Comparison of ENCODE assay signal across 11 cellular contexts in the genomic region with DNA sequence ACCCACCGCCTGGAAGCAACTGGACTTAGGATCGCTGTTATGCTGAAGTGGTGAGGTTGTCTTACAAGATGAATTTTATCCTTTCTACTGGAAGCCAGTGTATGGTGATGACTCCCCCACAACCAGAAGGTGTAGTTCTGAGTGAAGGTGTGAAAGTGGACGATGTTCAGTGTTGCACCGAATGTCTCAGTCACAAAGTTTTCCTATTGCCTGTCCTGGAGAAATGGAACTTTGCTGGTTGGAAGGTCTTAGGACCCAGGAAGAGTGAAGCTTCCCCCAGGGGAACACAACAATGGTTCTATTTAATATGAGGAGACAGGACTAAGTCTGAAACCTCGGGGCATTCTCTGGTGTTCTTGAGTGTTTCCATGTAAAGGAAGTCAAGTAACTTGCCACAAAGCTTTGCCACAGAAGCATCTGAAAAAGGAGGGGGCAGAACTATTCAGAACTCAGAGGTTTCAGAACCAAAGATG. TPM values are rescaled to one million over a fixed set of nuclear protein-coding genes. Genes with fewer than 3 reads are reported as not detected.
A peak's percentile ranks its signal among the peaks of the same experiment; 100 is the strongest.
DNase-seq lines count a peak whose midpoint lies in the region; ATAC-seq and TF ChIP-seq lines count a peak whose summit lies in the region.
"Had no signal": no experiment of that assay in that cellular context is flagged by ENCODE, and none has a peak within 500 bp of the region (broad histone marks: within the 10 kb centered on the region; RNA-seq: fewer than 3 reads in every experiment).

No MANE protein-coding gene starts in this region.

- no peak overlapping the region for H3K4me3 ChIP-seq in heart left ventricle
- H3K4me3 ChIP-seq in tibial artery = no peak overlapping the region
- H3K4me3 ChIP-seq: lung had no signal

- peaks cover 30% of the 10 kb centered on the region for H3K4me1 Mint-ChIP-seq in activated naive CD8-positive, alpha-beta T cell treated with anti-CD3 and anti-CD28 coated beads for 36 hours

- 72 to 77% (median 75%) methylated on average over 5 of the region's 5 CpGs for WGBS in heart left ventricle, 4 donors

- no peak overlapping the region for H3K4me3 Mint-ChIP-seq in activated naive CD8-positive, alpha-beta T cell treated with anti-CD3 and anti-CD28 coated beads for 36 hours

- intact Hi-C loops in heart left ventricle (cut with DNase I) = loop anchor here in 5 of 10 donors (10.0 kb wide), 5 partner anchors 74 to 774 kb away; no protein-coding TSS in a partner anchor
- intact Hi-C loops in cardiac septum (cut with DNase I) = loop anchor here (5.0 to 10.0 kb wide), 2 partner anchors 44 to 194 kb away; partner anchors contain the start of gene USP22
- intact Hi-C loops in tibial artery (cut with DNase I; ENCODE audit: low total_unique reads) = loop anchor here (10.0 kb wide), 2 partner anchors 54 to 194 kb away; no protein-coding TSS in a partner anchor

- H3K36me3 Mint-ChIP-seq in activated naive CD8-positive, alpha-beta T cell treated with anti-CD3 and anti-CD28 coated beads for 36 hours = peaks cover 16% of the 10 kb centered on the region

- no peak for ATAC-seq in heart left ventricle
- no peak for ATAC-seq in HG03280 (IDR thresholded peaks at IDR 0.05; ENCODE audit: unreplicated experiment)

- H3K9me3 Mint-ChIP-seq in activated naive CD8-positive, alpha-beta T cell treated with anti-CD3 and anti-CD28 coated beads for 36 hours = no peaks in the 10 kb centered on the region

- H3K9me3 ChIP-seq in heart left ventricle (no peaks in the 10 kb centered on the region), tibial artery (no peaks in the 10 kb centered on the region)

- H3K4me1 ChIP-seq in heart left ventricle (peaks cover 0 to 73% (median 38%) of the 10 kb centered on the region in 12 donors), tibial artery (peaks cover 0 to 44% (median 28%) of the 10 kb centered on the region in 4 donors)

- H3K27me3 Mint-ChIP-seq in activated naive CD8-positive, alpha-beta T cell treated with anti-CD3 and anti-CD28 coated beads for 36 hours = no peaks in the 10 kb centered on the region

- H3K27me3 ChIP-seq in heart left ventricle = no peaks in the 10 kb centered on the region
- no peaks in the 10 kb centered on the region for H3K27me3 ChIP-seq in tibial artery

- no peak for DNase-seq in heart left ventricle
- no peak for DNase-seq in cardiac septum (ENCODE audit: low spot score)
- DNase-seq in activated naive CD8-positive, alpha-beta T cell treated with anti-CD3 and anti-CD28 coated beads for 36 hours = no peak
- peak; percentile 50 for DNase-seq in medulla oblongata (ENCODE audit: extremely low spot score)
- DNase-seq in tibial artery = no peak
- DNase-seq in activated CD4-positive, CD25-positive, alpha-beta regulatory T cell (lab: John Stamatoyannopoulos, UW) = no peak
- no peak for DNase-seq in NCI-H128 (lab: John Stamatoyannopoulos, UW; ENCODE audit: unreplicated experiment)
- DNase-seq: activated gamma-delta T cell treated with Interleukin-2 at 50 U/mL for 16 hours; stimulated activated CD4-positive, alpha-beta T cell treated with anti-CD3 and anti-CD28 coated beads, Interleukin-12 subunit alpha, Interleukin-12 subunit beta, amount 100 ng/mL, for 4 hours had no signal

- H3K27ac Mint-ChIP-seq in activated naive CD8-positive, alpha-beta T cell treated with anti-CD3 and anti-CD28 coated beads for 36 hours = peak overlapping the region; percentile 81

- H3K27ac ChIP-seq in heart left ventricle (peak overlapping the region in 7 of 12 donors; percentile 19 to 67 (median 50)), tibial artery (peak overlapping the region; percentile 38 to 53)

- TF ChIP-seq CTCF in heart left ventricle (IDR thresholded peaks at IDR 0.05) (no peak), tibial artery (IDR thresholded peaks at IDR 0.05) (no peak)

- H3K36me3 ChIP-seq in heart left ventricle = peaks cover 0 to 50% (median 41%) of the 10 kb centered on the region in 9 donors
- H3K36me3 ChIP-seq in tibial artery = peaks cover 24 to 39% (median 34%) of the 10 kb centered on the region in 3 donors

- no peak for TF ChIP-seq POLR2A in heart left ventricle (IDR thresholded peaks at IDR 0.05)

RNA-seq across cellular contexts. Expression of gene USP22, which starts 44.2 kb away (rescaled TPM):
- total RNA-seq in heart left ventricle (100 to 1,000 TPM; 120 to 207 (median 193) TPM), cardiac septum (200 TPM)
- polyA plus RNA-seq in heart left ventricle = 10 to 100 TPM; 33.7 to 95.1 TPM
- total RNA-seq in activated naive CD8-positive, alpha-beta T cell treated with anti-CD3 and anti-CD28 coated beads for 36 hours = 100 to 1,000 TPM; 178 to 183 TPM
